34 cellular contexts compared by ENCODE assay signal in the genomic region with DNA sequence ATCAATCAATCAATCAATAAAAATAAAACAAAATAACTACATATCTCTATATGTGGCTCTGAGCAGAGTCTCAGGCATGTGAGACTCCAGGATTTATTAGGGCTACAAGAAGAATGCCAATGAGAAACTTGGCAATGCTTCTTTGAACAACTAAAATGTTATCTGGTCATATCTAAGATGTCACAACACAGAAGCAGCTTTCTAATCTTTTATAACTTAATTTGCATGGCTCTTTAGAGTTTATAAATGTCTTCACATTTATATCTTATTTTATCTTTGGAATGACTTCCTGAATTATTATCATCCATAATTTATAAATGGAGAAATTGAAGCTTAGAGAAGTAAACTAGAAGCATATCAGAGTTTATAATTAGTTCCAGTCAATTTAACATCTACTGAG.
"Had no signal": no experiment of that assay in that cellular context is flagged by ENCODE, and none has a peak within 500 bp of the region (broad histone marks: within the 10 kb centered on the region; RNA-seq: fewer than 3 reads in every experiment).

No MANE protein-coding gene starts in this region.

- H3K27me3 ChIP-seq: MG63 had no signal

- H3K9me3 ChIP-seq: MG63 had no signal

- H3K4me2 ChIP-seq: KMS-11 had no signal

- H3K9ac ChIP-seq: KMS-11 had no signal

- H3K4me3 ChIP-seq: MG63 had no signal

- H3K27ac ChIP-seq: KMS-11 had no signal

- H3K36me3 ChIP-seq: MG63 had no signal

- DNase-seq: Karpas-422, Kasumi-1, MG63, MM.1S, MV-4-11, NCI-H1048, NCI-H1092, NCI-H1092 treated with DMSO at 0.1 percent for 48 hours, NCI-H1105, NCI-H1105 treated with DMSO at 0.1 percent for 48 hours, NCI-H1417, NCI-H1417 treated with DMSO at 0.1 percent for 48 hours, NCI-H1436, NCI-H1436 treated with DMSO at 0.1 percent for 48 hours, NCI-H146, NCI-H1694, NCI-H1694 treated with DMSO at 0.1 percent for 48 hours, NCI-H187, NCI-H187 treated with DMSO at 0.1 percent for 48 hours, NCI-H1930, NCI-H2029, NCI-H2029 treated with DMSO at 0.1 percent for 48 hours, NCI-H2081, NCI-H2081 treated with DMSO at 0.1 percent for 48 hours, NCI-H2107, NCI-H2171, NCI-H2171 treated with DMSO at 0.1 percent for 48 hours, NCI-H2227 treated with DMSO at 0.1 percent for 48 hours, NCI-H226, NCI-H345, NCI-H446, NCI-H446 treated with DMSO at 0.1 percent for 48 hours, NCI-H510A had no signal
